ENCODE assay signal across 31 cellular contexts in the genomic region with DNA sequence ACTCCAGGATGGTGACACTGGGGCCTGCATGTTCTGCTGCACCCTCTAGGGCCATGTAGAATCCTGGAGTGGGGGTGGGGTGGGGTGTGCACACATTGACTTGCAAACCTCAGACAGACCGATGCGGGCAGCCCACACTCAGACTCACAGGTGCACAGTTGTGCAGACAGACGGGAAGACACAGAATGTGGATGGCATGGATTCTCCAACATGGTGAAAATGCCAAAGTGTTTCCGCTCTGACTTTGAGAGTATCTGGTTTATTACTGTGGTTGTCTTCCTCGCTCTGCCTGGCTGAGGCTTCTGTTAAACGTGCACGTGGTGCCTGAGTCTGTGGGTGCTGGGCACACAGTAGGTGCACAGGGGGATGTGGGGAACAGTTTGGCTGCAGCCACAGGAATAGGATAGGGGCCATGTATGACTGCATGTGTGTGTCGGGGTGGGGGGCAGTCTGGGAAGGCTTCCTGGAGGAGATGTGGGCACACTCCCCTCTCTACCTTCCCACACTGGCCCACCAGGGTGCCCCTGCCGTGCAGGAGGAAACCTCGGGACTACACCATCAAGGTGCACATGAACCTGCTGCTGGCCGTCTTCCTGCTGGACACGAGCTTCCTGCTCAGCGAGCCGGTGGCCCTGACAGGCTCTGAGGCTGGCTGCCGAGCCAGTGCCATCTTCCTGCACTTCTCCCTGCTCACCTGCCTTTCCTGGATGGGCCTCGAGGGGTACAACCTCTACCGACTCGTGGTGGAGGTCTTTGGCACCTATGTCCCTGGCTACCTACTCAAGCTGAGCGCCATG. TPM values are rescaled to one million over a fixed set of nuclear protein-coding genes. Genes with fewer than 3 reads are reported as not detected.
"Had no signal": no experiment of that assay in that cellular context is flagged by ENCODE, and none has a peak within 500 bp of the region (broad histone marks: within the 10 kb centered on the region; RNA-seq: fewer than 3 reads in every experiment).

No MANE protein-coding gene starts in this region.

- H3K4me3 ChIP-seq: SJCRH30 had no signal

- H3K36me3 ChIP-seq: SJCRH30, WERI-Rb-1 had no signal

- H3K9ac ChIP-seq: SK-N-SH had no signal

- H3K27ac ChIP-seq: SJCRH30, WERI-Rb-1 had no signal

- H3K9me3 ChIP-seq: SJCRH30, SK-N-SH had no signal

- ATAC-seq: activated CD4-positive, alpha-beta T cell treated with anti-CD3 and anti-CD28 coated beads for 36 hours; activated T-cell treated with anti-CD3 and anti-CD28 coated beads, Interleukin-2, amount 50 U/mL, for 72 hours; Panc1 had no signal

- H3K4me1 ChIP-seq: SJCRH30 had no signal

- H3K4me2 ChIP-seq: SK-N-SH had no signal

- H3K36me3 Mint-ChIP-seq: activated naive CD4-positive, alpha-beta T cell treated with anti-CD3 and anti-CD28 coated beads, Interleukin-2, amount 10 ng/mL, durations not matched to agents 7 days and 5 days; activated naive CD8-positive, alpha-beta T cell treated with anti-CD3 and anti-CD28 coated beads, Interleukin-2, amount 10 ng/mL, durations not matched to agents 7 days and 5 days had no signal

- H3K4me3 Mint-ChIP-seq: activated CD4-positive, alpha-beta memory T cell treated with anti-CD3 and anti-CD28 coated beads, Interleukin-2, amount 10 ng/mL, durations not matched to agents 7 days and 5 days; activated CD4-positive, alpha-beta T cell treated with anti-CD3 and anti-CD28 coated beads for 36 hours; activated naive CD4-positive, alpha-beta T cell treated with anti-CD3 and anti-CD28 coated beads, Interleukin-2, amount 10 ng/mL, durations not matched to agents 7 days and 5 days; activated naive CD8-positive, alpha-beta T cell treated with anti-CD3 and anti-CD28 coated beads, Interleukin-2, amount 10 ng/mL, durations not matched to agents 7 days and 5 days; activated T-cell treated with anti-CD3 and anti-CD28 coated beads, Interleukin-2, amount 50 U/mL, for 72 hours had no signal

- H3K27me3 Mint-ChIP-seq: activated CD4-positive, alpha-beta memory T cell treated with anti-CD3 and anti-CD28 coated beads, Interleukin-2, amount 10 ng/mL, durations not matched to agents 7 days and 5 days; activated CD4-positive, alpha-beta T cell treated with anti-CD3 and anti-CD28 coated beads for 36 hours; activated naive CD8-positive, alpha-beta T cell treated with anti-CD3 and anti-CD28 coated beads, Interleukin-2, amount 10 ng/mL, durations not matched to agents 7 days and 5 days had no signal

- DNase-seq: activated CD4-positive, alpha-beta memory T cell treated with anti-CD3 and anti-CD28 coated beads, Interleukin-2, amount 10 ng/mL, durations not matched to agents 7 days and 5 days; activated CD4-positive, alpha-beta T cell treated with anti-CD3 and anti-CD28 coated beads for 36 hours; activated CD4-positive, alpha-beta T cell treated with anti-CD3 and anti-CD28 coated beads, Interleukin-2, amount 50 U/mL, for 1 hour; activated gamma-delta T cell treated with Interleukin-2 at 50 U/mL for 16 hours; activated naive CD4-positive, alpha-beta T cell treated with anti-CD3 and anti-CD28 coated beads, Interleukin-2, amount 10 ng/mL, durations not matched to agents 7 days and 5 days; activated naive CD8-positive, alpha-beta T cell treated with anti-CD3 and anti-CD28 coated beads, Interleukin-2, amount 10 ng/mL, durations not matched to agents 7 days and 5 days; activated T-cell treated with anti-CD3 and anti-CD28 coated beads, Interleukin-2, amount 50 U/mL, for 72 hours; aorta; central memory CD4-positive, alpha-beta T cell; Karpas-422; MM.1S; NCI-H1105; NCI-H1436; NCI-H1694 treated with DMSO at 0.1 percent for 48 hours; NCI-H2029 treated with DMSO at 0.1 percent for 48 hours; NCI-H345; NCI-H510A; NCI-H526 treated with DMSO at 0.1 percent for 48 hours; NCI-H82; OCI-M1; Right ventricle myocardium superior; RPMI8226; SJCRH30; SK-N-SH; T-helper 1 cell; WERI-Rb-1 had no signal

- H3K4me1 Mint-ChIP-seq: activated CD4-positive, alpha-beta T cell treated with anti-CD3 and anti-CD28 coated beads for 36 hours; activated naive CD4-positive, alpha-beta T cell treated with anti-CD3 and anti-CD28 coated beads, Interleukin-2, amount 10 ng/mL, durations not matched to agents 7 days and 5 days; activated naive CD8-positive, alpha-beta T cell treated with anti-CD3 and anti-CD28 coated beads, Interleukin-2, amount 10 ng/mL, durations not matched to agents 7 days and 5 days had no signal

- H3K9me3 Mint-ChIP-seq: activated CD4-positive, alpha-beta memory T cell treated with anti-CD3 and anti-CD28 coated beads, Interleukin-2, amount 10 ng/mL, durations not matched to agents 7 days and 5 days; activated naive CD4-positive, alpha-beta T cell treated with anti-CD3 and anti-CD28 coated beads, Interleukin-2, amount 10 ng/mL, durations not matched to agents 7 days and 5 days; activated naive CD8-positive, alpha-beta T cell treated with anti-CD3 and anti-CD28 coated beads, Interleukin-2, amount 10 ng/mL, durations not matched to agents 7 days and 5 days; activated T-cell treated with anti-CD3 and anti-CD28 coated beads, Interleukin-2, amount 50 U/mL, for 72 hours; activated T-helper 2 cell treated with anti-CD3 and anti-CD28 coated beads, Interferon-gamma antibody, Interleukin-2, Interleukin-4, amounts not matched to agents 10 μg/mL and 5 μg/mL and 100 μg/mL, durations not matched to agents 14 hours and 24 hours and 36 hours had no signal

- H3K27ac Mint-ChIP-seq: activated CD4-positive, alpha-beta memory T cell treated with anti-CD3 and anti-CD28 coated beads, Interleukin-2, amount 10 ng/mL, durations not matched to agents 7 days and 5 days; activated CD4-positive, alpha-beta T cell treated with anti-CD3 and anti-CD28 coated beads for 36 hours; activated naive CD4-positive, alpha-beta T cell treated with anti-CD3 and anti-CD28 coated beads, Interleukin-2, amount 10 ng/mL, durations not matched to agents 7 days and 5 days; activated naive CD8-positive, alpha-beta T cell treated with anti-CD3 and anti-CD28 coated beads, Interleukin-2, amount 10 ng/mL, durations not matched to agents 7 days and 5 days; activated T-cell treated with anti-CD3 and anti-CD28 coated beads, Interleukin-2, amount 50 U/mL, for 72 hours; activated T-helper 2 cell treated with anti-CD3 and anti-CD28 coated beads, Interferon-gamma antibody, Interleukin-2, Interleukin-4, amounts not matched to agents 10 μg/mL and 5 μg/mL and 100 μg/mL, durations not matched to agents 14 hours and 24 hours and 36 hours had no signal

RNA-seq across cellular contexts. Expression of a gene that starts 9.0 kb away (rescaled TPM):
- total RNA-seq: activated CD4-positive, alpha-beta memory T cell treated with anti-CD3 and anti-CD28 coated beads, Interleukin-2, amount 10 ng/mL, durations not matched to agents 7 days and 5 days; activated CD4-positive, alpha-beta T cell treated with anti-CD3 and anti-CD28 coated beads for 36 hours; activated CD8-positive, alpha-beta memory T cell treated with anti-CD3 and anti-CD28 coated beads for 36 hours; activated naive CD8-positive, alpha-beta T cell treated with anti-CD3 and anti-CD28 coated beads, Interleukin-2, amount 10 ng/mL, durations not matched to agents 7 days and 5 days; activated T-helper 2 cell treated with anti-CD3 and anti-CD28 coated beads, Interferon-gamma antibody, Interleukin-2, Interleukin-4, amounts not matched to agents 10 μg/mL and 5 μg/mL and 100 μg/mL, durations not matched to agents 14 hours and 24 hours and 36 hours; bronchial epithelial cell; SJCRH30; T-helper 2 cell treated with Interferon-gamma antibody and Interleukin-4, amounts not matched to agents 100 ng/mL and 5 ng/mL, for 36 hours had no signal
- polyA plus RNA-seq: SK-N-SH had no signal

RNA-seq across cellular contexts. Expression of a gene that starts 35.5 kb away (rescaled TPM):
- total RNA-seq: activated CD4-positive, alpha-beta memory T cell treated with anti-CD3 and anti-CD28 coated beads, Interleukin-2, amount 10 ng/mL, durations not matched to agents 7 days and 5 days; activated CD8-positive, alpha-beta memory T cell treated with anti-CD3 and anti-CD28 coated beads for 36 hours; activated T-helper 2 cell treated with anti-CD3 and anti-CD28 coated beads, Interferon-gamma antibody, Interleukin-2, Interleukin-4, amounts not matched to agents 10 μg/mL and 5 μg/mL and 100 μg/mL, durations not matched to agents 14 hours and 24 hours and 36 hours; aorta; bronchial epithelial cell; Right ventricle myocardium superior; SJCRH30; T-helper 2 cell treated with Interferon-gamma antibody and Interleukin-4, amounts not matched to agents 100 ng/mL and 5 ng/mL, for 36 hours had no signal
